In the genomic region with DNA sequence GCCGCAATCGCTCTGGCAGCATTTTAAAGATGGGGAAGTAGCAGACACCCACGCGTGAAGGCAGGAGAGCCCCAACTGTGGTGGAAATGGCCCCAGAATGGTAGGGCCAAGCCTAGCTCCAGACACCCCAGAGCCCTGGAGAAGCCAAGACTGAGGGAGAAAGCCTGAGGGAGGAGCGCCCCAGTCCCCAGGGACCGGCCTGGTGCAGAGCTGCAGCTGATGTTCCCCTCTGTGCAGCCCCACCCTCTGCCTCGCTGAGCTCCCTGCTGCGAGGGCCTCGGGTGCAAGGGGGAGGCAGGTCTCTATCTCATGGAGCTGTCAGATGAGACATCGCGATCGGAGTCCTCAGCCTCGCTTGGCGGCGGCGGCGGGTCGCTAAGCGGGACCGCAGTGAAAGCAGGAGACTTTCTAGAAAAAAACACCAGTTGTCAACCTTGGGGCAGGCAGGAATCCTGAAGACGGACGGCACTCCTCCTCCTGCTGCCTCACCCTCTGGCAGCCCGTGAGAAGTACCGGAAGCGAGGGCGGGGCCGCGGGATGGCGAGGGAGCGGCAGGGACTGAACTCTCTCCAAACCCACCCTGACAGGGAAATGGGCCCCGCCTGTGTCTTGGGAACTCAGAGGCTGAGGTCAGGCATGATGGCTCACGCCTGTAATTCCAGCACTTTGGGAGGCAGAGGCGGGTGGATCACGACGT, we compare ENCODE assay signal across 1 cellular context.
A peak's percentile ranks its signal among the peaks of the same experiment; 100 is the strongest.
TF ChIP-seq lines count a peak whose summit lies in the region.

No MANE protein-coding gene starts in this region.

TF ChIP-seq in WTC11, 78 proteins besides CTCF, POLR2A, EP300 and RAD21 (continued from another document):
- TF ChIP-seq, protein P1, sequence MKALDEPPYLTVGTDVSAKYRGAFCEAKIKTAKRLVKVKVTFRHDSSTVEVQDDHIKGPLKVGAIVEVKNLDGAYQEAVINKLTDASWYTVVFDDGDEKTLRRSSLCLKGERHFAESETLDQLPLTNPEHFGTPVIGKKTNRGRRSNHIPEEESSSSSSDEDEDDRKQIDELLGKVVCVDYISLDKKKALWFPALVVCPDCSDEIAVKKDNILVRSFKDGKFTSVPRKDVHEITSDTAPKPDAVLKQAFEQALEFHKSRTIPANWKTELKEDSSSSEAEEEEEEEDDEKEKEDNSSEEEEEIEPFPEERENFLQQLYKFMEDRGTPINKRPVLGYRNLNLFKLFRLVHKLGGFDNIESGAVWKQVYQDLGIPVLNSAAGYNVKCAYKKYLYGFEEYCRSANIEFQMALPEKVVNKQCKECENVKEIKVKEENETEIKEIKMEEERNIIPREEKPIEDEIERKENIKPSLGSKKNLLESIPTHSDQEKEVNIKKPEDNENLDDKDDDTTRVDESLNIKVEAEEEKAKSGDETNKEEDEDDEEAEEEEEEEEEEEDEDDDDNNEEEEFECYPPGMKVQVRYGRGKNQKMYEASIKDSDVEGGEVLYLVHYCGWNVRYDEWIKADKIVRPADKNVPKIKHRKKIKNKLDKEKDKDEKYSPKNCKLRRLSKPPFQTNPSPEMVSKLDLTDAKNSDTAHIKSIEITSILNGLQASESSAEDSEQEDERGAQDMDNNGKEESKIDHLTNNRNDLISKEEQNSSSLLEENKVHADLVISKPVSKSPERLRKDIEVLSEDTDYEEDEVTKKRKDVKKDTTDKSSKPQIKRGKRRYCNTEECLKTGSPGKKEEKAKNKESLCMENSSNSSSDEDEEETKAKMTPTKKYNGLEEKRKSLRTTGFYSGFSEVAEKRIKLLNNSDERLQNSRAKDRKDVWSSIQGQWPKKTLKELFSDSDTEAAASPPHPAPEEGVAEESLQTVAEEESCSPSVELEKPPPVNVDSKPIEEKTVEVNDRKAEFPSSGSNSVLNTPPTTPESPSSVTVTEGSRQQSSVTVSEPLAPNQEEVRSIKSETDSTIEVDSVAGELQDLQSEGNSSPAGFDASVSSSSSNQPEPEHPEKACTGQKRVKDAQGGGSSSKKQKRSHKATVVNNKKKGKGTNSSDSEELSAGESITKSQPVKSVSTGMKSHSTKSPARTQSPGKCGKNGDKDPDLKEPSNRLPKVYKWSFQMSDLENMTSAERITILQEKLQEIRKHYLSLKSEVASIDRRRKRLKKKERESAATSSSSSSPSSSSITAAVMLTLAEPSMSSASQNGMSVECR (CRISPR knock-in tag; IDR thresholded peaks at IDR 0.05; ENCODE audit: borderline replicate concordance), result 0 out of 2 replicates have a peak, but pooled peaks have one; percentile 57
- no peak for TF ChIP-seq GTF2I (CRISPR knock-in tag; conservative IDR thresholded peaks at IDR 0.05)
- TF ChIP-seq, protein P2, sequence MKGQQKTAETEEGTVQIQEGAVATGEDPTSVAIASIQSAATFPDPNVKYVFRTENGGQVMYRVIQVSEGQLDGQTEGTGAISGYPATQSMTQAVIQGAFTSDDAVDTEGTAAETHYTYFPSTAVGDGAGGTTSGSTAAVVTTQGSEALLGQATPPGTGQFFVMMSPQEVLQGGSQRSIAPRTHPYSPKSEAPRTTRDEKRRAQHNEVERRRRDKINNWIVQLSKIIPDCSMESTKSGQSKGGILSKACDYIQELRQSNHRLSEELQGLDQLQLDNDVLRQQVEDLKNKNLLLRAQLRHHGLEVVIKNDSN (CRISPR knock-in tag; IDR thresholded peaks at IDR 0.05), result 0 out of 2 replicates have a peak, but pooled peaks have one; percentile 17
- TF ChIP-seq, protein P3, sequence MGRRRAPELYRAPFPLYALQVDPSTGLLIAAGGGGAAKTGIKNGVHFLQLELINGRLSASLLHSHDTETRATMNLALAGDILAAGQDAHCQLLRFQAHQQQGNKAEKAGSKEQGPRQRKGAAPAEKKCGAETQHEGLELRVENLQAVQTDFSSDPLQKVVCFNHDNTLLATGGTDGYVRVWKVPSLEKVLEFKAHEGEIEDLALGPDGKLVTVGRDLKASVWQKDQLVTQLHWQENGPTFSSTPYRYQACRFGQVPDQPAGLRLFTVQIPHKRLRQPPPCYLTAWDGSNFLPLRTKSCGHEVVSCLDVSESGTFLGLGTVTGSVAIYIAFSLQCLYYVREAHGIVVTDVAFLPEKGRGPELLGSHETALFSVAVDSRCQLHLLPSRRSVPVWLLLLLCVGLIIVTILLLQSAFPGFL (CRISPR knock-in tag; IDR thresholded peaks at IDR 0.05; ENCODE audit: borderline replicate concordance), result no peak
- TF ChIP-seq ZNF263 (CRISPR knock-in tag; IDR thresholded peaks at IDR 0.05; ENCODE audit: low read depth), result no peak
- no peak for TF ChIP-seq SMAD4 (CRISPR knock-in tag; IDR thresholded peaks at IDR 0.05)
- no peak for TF ChIP-seq JUN (CRISPR knock-in tag; IDR thresholded peaks at IDR 0.05)
- TF ChIP-seq, protein P4, sequence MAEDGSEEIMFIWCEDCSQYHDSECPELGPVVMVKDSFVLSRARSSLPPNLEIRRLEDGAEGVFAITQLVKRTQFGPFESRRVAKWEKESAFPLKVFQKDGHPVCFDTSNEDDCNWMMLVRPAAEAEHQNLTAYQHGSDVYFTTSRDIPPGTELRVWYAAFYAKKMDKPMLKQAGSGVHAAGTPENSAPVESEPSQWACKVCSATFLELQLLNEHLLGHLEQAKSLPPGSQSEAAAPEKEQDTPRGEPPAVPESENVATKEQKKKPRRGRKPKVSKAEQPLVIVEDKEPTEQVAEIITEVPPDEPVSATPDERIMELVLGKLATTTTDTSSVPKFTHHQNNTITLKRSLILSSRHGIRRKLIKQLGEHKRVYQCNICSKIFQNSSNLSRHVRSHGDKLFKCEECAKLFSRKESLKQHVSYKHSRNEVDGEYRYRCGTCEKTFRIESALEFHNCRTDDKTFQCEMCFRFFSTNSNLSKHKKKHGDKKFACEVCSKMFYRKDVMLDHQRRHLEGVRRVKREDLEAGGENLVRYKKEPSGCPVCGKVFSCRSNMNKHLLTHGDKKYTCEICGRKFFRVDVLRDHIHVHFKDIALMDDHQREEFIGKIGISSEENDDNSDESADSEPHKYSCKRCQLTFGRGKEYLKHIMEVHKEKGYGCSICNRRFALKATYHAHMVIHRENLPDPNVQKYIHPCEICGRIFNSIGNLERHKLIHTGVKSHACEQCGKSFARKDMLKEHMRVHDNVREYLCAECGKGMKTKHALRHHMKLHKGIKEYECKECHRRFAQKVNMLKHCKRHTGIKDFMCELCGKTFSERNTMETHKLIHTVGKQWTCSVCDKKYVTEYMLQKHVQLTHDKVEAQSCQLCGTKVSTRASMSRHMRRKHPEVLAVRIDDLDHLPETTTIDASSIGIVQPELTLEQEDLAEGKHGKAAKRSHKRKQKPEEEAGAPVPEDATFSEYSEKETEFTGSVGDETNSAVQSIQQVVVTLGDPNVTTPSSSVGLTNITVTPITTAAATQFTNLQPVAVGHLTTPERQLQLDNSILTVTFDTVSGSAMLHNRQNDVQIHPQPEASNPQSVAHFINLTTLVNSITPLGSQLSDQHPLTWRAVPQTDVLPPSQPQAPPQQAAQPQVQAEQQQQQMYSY (CRISPR knock-in tag; IDR thresholded peaks at IDR 0.05), result 0 out of 2 replicates have a peak, but pooled peaks have one; percentile 41
- TF ChIP-seq HMGA2 (CRISPR knock-in tag; IDR thresholded peaks at IDR 0.05), result no peak
- no peak for TF ChIP-seq MYBL2 (CRISPR knock-in tag; IDR thresholded peaks at IDR 0.05)
- TF ChIP-seq TEAD4 (CRISPR knock-in tag; IDR thresholded peaks at IDR 0.05), result 0 out of 2 replicates have a peak, but pooled peaks have one; percentile 48
- no peak for TF ChIP-seq RORB (CRISPR knock-in tag; IDR thresholded peaks at IDR 0.05)
- TF ChIP-seq GRHL2 (CRISPR knock-in tag; IDR thresholded peaks at IDR 0.05; ENCODE audit: insufficient replicate concordance, severe bottlenecking), result no peak
- no peak for TF ChIP-seq ZNF317 (CRISPR knock-in tag; IDR thresholded peaks at IDR 0.05; ENCODE audit: borderline replicate concordance, low read depth)
- TF ChIP-seq ZNF423 (CRISPR knock-in tag; IDR thresholded peaks at IDR 0.05), result no peak
- TF ChIP-seq, protein P5, sequence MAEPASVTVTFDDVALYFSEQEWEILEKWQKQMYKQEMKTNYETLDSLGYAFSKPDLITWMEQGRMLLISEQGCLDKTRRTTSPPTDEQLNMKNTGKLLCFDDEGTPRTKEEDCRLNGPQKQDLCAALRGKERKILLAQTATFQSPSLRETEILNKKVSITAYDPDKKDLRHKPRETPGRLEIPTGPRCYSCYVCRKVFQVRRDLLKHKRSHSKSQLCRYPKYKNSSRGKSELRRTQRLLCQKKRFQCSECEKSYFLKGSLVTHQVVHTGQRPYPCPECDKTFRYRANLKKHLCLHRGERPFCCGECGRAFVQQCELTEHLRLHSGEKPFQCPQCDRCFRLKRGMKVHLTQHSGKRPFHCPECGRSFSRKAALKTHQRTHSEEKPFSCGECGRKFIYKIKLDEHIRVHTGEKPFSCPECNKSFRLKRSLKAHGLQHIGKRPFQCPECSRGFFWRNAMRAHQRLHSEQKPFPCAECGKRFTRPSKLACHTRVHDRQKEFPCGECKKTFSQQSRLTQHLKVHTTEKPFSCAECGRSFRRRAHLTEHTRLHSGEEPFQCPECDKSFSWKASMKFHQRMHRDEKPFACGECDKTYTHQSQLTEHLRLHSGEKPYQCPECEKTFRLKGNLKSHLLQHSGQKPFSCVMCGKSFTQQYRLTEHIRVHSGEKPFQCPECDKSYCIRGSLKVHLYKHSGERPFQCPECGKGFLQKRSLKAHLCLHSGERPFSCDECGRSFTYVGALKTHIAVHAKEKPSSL (CRISPR knock-in tag; conservative IDR thresholded peaks at IDR 0.05), result no peak
- TF ChIP-seq ZNF396 (CRISPR knock-in tag; IDR thresholded peaks at IDR 0.05; ENCODE audit: borderline replicate concordance), result no peak
- TF ChIP-seq TEAD1 (CRISPR knock-in tag; IDR thresholded peaks at IDR 0.05), result peak; percentile 37; the same call in 1 of the 2 replicates
- 0 out of 2 replicates have a peak, but pooled peaks have one; percentile 25 for TF ChIP-seq SP1 (CRISPR knock-in tag; conservative IDR thresholded peaks at IDR 0.05)
- no peak for TF ChIP-seq EMX1 (CRISPR knock-in tag; IDR thresholded peaks at IDR 0.05)
- no peak for TF ChIP-seq ZNF138 (CRISPR knock-in tag; conservative IDR thresholded peaks at IDR 0.05)
